13 cellular contexts compared by ENCODE assay signal in the genomic region with DNA sequence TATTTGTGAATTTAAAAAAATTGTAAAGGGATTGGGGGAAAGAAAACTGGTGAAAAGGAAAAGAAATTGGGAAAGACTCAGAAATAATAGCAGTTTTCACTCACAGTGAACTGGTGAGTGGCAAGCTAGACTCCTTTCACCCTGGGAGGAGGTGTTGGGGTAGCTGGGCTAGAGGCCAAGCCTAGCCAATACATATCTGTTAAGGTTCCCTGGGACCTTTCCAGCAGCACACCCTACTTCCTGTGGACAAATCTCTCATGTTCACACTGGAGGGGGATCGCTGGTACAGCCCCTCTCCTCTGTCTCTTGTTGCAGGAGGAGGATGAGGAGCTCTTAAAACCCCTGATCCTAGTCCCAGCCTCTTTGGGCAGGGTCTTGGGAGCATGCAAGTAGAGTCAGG.
"Had no signal": no experiment of that assay in that cellular context is flagged by ENCODE, and none has a peak within 500 bp of the region (broad histone marks: within the 10 kb centered on the region; RNA-seq: fewer than 3 reads in every experiment).

No MANE protein-coding gene starts in this region.

- H3K4me3 ChIP-seq: lower lobe of right lung, vagina had no signal

- H3K27me3 ChIP-seq: ascending aorta, vagina had no signal

- H3K4me3 Mint-ChIP-seq: activated CD8-positive, alpha-beta T cell treated with anti-CD3 and anti-CD28 coated beads for 36 hours; activated T-cell treated with anti-CD3 and anti-CD28 coated beads, Interleukin-2, amount 50 U/mL, for 4 hours; central memory CD8-positive, alpha-beta T cell had no signal

- H3K27ac Mint-ChIP-seq: WTC11 had no signal

- H3K27ac ChIP-seq: lower lobe of right lung had no signal

- H3K9me3 Mint-ChIP-seq: activated CD8-positive, alpha-beta T cell treated with anti-CD3 and anti-CD28 coated beads for 36 hours; activated T-cell treated with anti-CD3 and anti-CD28 coated beads, Interleukin-2, amount 50 U/mL, for 4 hours; central memory CD8-positive, alpha-beta T cell; nephron; WTC11 had no signal

- H3K36me3 ChIP-seq: ascending aorta, lower lobe of right lung, vagina had no signal

- H3K36me3 Mint-ChIP-seq: WTC11 had no signal

- H3K9me3 ChIP-seq: ascending aorta, lower lobe of right lung, vagina had no signal

- DNase-seq: activated CD4-positive, alpha-beta T cell treated with anti-CD3 and anti-CD28 coated beads for 48 hours; activated T-cell treated with anti-CD3 and anti-CD28 coated beads, Interleukin-2, amount 50 U/mL, for 4 hours; hypothalamus; islet precursor cell; lower lobe of right lung; stimulated activated naive CD4-positive, alpha-beta T cell; trophoblast cell had no signal

- ATAC-seq: lower lobe of right lung, WTC11 had no signal
